ENCODE assay signal across 16 cellular contexts in the genomic region with DNA sequence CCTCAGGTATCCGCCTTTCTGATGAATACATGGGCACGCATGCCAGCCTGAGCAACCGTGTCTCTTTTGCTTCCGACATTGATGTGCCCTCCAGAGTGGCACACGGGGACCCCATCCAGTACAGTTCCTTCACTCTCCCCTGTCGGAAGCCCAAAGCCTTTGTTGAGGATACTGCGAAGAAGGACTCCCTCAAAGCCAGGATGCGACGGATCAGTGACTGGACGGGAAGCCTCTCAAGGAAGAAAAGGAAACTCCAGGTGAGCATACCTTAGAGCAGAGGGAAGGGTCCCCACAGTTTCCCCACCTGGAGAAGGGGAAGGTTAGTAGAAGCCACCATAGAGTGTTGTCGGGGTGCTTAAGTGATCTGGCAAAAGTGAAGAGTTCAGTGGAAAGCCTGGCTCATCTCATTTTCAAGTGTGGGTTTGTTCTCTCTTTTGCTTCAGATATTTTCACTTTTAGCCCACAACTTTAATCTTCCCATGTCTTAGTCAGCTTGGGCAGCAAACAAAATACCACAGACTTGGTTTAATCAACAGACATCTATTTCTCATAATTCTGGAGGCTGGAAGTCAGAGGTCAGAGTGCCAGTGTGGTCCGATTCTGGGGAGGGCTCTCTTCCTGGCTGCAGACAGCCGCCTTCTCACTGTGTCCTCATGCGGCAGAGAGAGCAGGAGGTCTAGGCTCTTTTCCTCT.
DNase-seq lines count a peak whose midpoint lies in the region; ATAC-seq lines count a peak whose summit lies in the region.
"Had no signal": no experiment of that assay in that cellular context is flagged by ENCODE, and none has a peak within 500 bp of the region (broad histone marks: within the 10 kb centered on the region; RNA-seq: fewer than 3 reads in every experiment).

No MANE protein-coding gene starts in this region.

- peak; percentile 45 for DNase-seq in activated CD4-positive, alpha-beta T cell treated with anti-CD3 and anti-CD28 coated beads for 36 hours
- no peak for DNase-seq in activated CD4-positive, alpha-beta T cell treated with anti-CD3 and anti-CD28 coated beads, Interleukin-2, amount 50 U/mL, for 48 hours
- DNase-seq in Daoy (ENCODE audit: low read depth), result peak; percentile 56
- peak; percentile 28 to 33 for DNase-seq in activated T-cell treated with anti-CD3 and anti-CD28 coated beads, Interleukin-2, amount 50 U/mL, for 72 hours
- DNase-seq in iris pigment epithelial cell (ENCODE audit: low read depth), result peak; percentile 47
- no peak for DNase-seq in NCI-H1436 (lab: John Stamatoyannopoulos, UW)
- no peak for DNase-seq in CD1c-positive myeloid dendritic cell (ENCODE audit: extremely low spot score)
- DNase-seq: 8988T, DND-41, foreskin keratinocyte, hippocampal formation, NCI-H2029 treated with DMSO at 0.1 percent for 48 hours, pancreas, upper lobe of right lung had no signal

- peaks cover 15% of the 10 kb centered on the region for H3K36me3 Mint-ChIP-seq in activated CD4-positive, alpha-beta T cell treated with anti-CD3 and anti-CD28 coated beads for 36 hours (ENCODE audit: low read depth)
- peaks cover 0 to 3% of the 10 kb centered on the region in 2 donors for H3K36me3 Mint-ChIP-seq in activated T-cell treated with anti-CD3 and anti-CD28 coated beads, Interleukin-2, amount 50 U/mL, for 72 hours (ENCODE audit: insufficient read depth in 2 of 2)

- ATAC-seq in activated CD4-positive, alpha-beta T cell treated with anti-CD3 and anti-CD28 coated beads for 36 hours, result peak; percentile 70
- ATAC-seq in activated T-cell treated with anti-CD3 and anti-CD28 coated beads, Interleukin-2, amount 50 U/mL, for 72 hours (replicated peaks in 1 of 2), result peak; percentile 52 to 61
- ATAC-seq in HG03469 (IDR thresholded peaks at IDR 0.05; ENCODE audit: unreplicated experiment), result no peak
- ATAC-seq: foreskin keratinocyte, pancreas, sciatic nerve had no signal

- intact Hi-C loops in activated CD4-positive, alpha-beta T cell treated with anti-CD3 and anti-CD28 coated beads for 36 hours (cut with DNase I, micrococcal nuclease), result loop anchor here (1.0 to 2.0 kb wide), 3 partner anchors 24 to 41 kb away; no protein-coding TSS in a partner anchor

- POLR2A ChIA-PET in activated CD4-positive, alpha-beta T cell treated with anti-CD3 and anti-CD28 coated beads for 36 hours (lab: Charles Lee), result interaction anchor here (0.7 to 1.0 kb wide), 2 partner anchors 15 to 80 kb away, joined by 3 read pairs; no protein-coding TSS in a partner anchor

- CTCF ChIA-PET in activated CD4-positive, alpha-beta T cell treated with anti-CD3 and anti-CD28 coated beads for 36 hours (lab: Charles Lee), result interaction anchor here (0.6 kb wide), 1 partner anchor 239 kb away, joined by 3 read pairs; no protein-coding TSS in a partner anchor

- peaks cover 36% of the 10 kb centered on the region for H3K4me1 Mint-ChIP-seq in activated CD4-positive, alpha-beta T cell treated with anti-CD3 and anti-CD28 coated beads for 36 hours
- H3K4me1 Mint-ChIP-seq in activated T-cell treated with anti-CD3 and anti-CD28 coated beads, Interleukin-2, amount 50 U/mL, for 72 hours (ENCODE audit: low read depth), result peaks cover 67% of the 10 kb centered on the region

- H3K9me3 Mint-ChIP-seq in activated CD4-positive, alpha-beta T cell treated with anti-CD3 and anti-CD28 coated beads for 36 hours (ENCODE audit: low read depth), result no peaks in the 10 kb centered on the region
- H3K9me3 Mint-ChIP-seq in activated T-cell treated with anti-CD3 and anti-CD28 coated beads, Interleukin-2, amount 50 U/mL, for 72 hours, result no peaks in the 10 kb centered on the region

- no peaks in the 10 kb centered on the region for H3K27me3 Mint-ChIP-seq in activated CD4-positive, alpha-beta T cell treated with anti-CD3 and anti-CD28 coated beads for 36 hours
- no peaks in the 10 kb centered on the region for H3K27me3 Mint-ChIP-seq in activated T-cell treated with anti-CD3 and anti-CD28 coated beads, Interleukin-2, amount 50 U/mL, for 72 hours (ENCODE audit: low read depth)

- H3K27ac Mint-ChIP-seq in activated CD4-positive, alpha-beta T cell treated with anti-CD3 and anti-CD28 coated beads for 36 hours, result peak overlapping the region; percentile 83
- peak overlapping the region; percentile 14 for H3K27ac Mint-ChIP-seq in activated T-cell treated with anti-CD3 and anti-CD28 coated beads, Interleukin-2, amount 50 U/mL, for 72 hours

- H3K4me3 Mint-ChIP-seq in activated CD4-positive, alpha-beta T cell treated with anti-CD3 and anti-CD28 coated beads for 36 hours, result no peak overlapping the region
- H3K4me3 Mint-ChIP-seq in activated T-cell treated with anti-CD3 and anti-CD28 coated beads, Interleukin-2, amount 50 U/mL, for 72 hours, result peak overlapping the region; percentile 19 to 64

Comparison
In these comparisons a context has a peak if more than half of its experiments do, and no peak if none do; other contexts are left out.
1. DNase-seq: peak in activated CD4-positive, alpha-beta T cell treated with anti-CD3 and anti-CD28 coated beads for 36 hours (single experiment), Daoy (single experiment), activated T-cell treated with anti-CD3 and anti-CD28 coated beads, Interleukin-2, amount 50 U/mL, for 72 hours (2 of 2) and iris pigment epithelial cell (single experiment); none in activated CD4-positive, alpha-beta T cell treated with anti-CD3 and anti-CD28 coated beads, Interleukin-2, amount 50 U/mL, for 48 hours (0 of 2), NCI-H1436 (single experiment) and CD1c-positive myeloid dendritic cell (single experiment).